In the genomic region with DNA sequence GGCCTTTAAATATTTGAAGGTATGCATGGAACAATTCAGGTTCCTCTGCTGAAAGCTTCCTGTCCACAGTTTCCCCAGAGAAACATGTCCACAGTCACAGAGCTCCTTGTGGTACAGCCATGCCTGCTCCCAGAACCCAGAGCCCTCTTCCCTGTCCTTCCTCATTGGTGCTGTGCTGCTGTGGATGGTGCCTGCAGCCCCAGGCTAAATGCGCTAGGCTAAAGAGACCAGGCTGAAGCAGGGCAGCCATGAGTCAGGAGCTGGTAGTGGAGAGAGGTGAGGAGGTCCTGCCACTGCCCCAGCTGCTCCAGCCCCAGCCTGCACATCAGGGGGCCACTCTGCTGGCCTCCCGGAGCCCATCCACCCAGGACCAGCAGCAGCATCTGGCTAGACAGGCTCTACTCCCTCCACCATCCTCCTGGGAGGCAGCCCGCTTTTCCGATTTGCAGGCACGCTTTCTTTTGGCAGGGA, we compare ENCODE assay signal across 21 cellular contexts.
DNase-seq lines count a peak whose midpoint lies in the region; ATAC-seq and TF ChIP-seq lines count a peak whose summit lies in the region.
"Had no signal": no experiment of that assay in that cellular context is flagged by ENCODE, and none has a peak within 500 bp of the region (broad histone marks: within the 10 kb centered on the region; RNA-seq: fewer than 3 reads in every experiment).

No MANE protein-coding gene starts in this region.

- CTCF ChIA-PET in HEK293 (lab: Yijun Ruan, JAX) = no interaction called here

- no peak overlapping the region for H3K4me3 ChIP-seq in HEK293 (ENCODE audit: low read depth, low read length)
- H3K4me3 ChIP-seq: right atrium auricular region had no signal

- TF ChIP-seq CTCF in HEK293 (tag by site-specific recombination; IDR thresholded peaks at IDR 0.05) = no peak

- H3K36me3 Mint-ChIP-seq in activated naive CD4-positive, alpha-beta T cell treated with anti-CD3 and anti-CD28 coated beads, Interleukin-2, amount 50 U/mL, for 72 hours = no peaks in the 10 kb centered on the region
- H3K36me3 Mint-ChIP-seq: activated naive CD8-positive, alpha-beta T cell; natural killer cell had no signal

- peak overlapping the region in 1 of 2 donors; percentile 15 for H3K27ac Mint-ChIP-seq in activated naive CD4-positive, alpha-beta T cell treated with anti-CD3 and anti-CD28 coated beads, Interleukin-2, amount 50 U/mL, for 72 hours
- H3K27ac Mint-ChIP-seq: activated naive CD8-positive, alpha-beta T cell; natural killer cell had no signal

- ATAC-seq in activated naive CD4-positive, alpha-beta T cell treated with anti-CD3 and anti-CD28 coated beads, Interleukin-2, amount 50 U/mL, for 72 hours = no peak
- ATAC-seq: natural killer cell, Right ventricle myocardium inferior had no signal

- no peaks in the 10 kb centered on the region for H3K36me3 ChIP-seq in HEK293 (ENCODE audit: control insufficient read depth in 2 of 2, insufficient read depth in 1 of 2, low read length in 2 of 2)
- H3K36me3 ChIP-seq: right atrium auricular region had no signal

- no peak overlapping the region for H3K27ac ChIP-seq in HEK293 (ENCODE audit: extremely low read depth, low read depth, low read length)
- H3K27ac ChIP-seq: C4-2B, epithelial cell of prostate, right atrium auricular region had no signal

- H3K9me3 ChIP-seq in HEK293 (ENCODE audit: control insufficient read depth, insufficient read depth, low read depth, low read length) = no peaks in the 10 kb centered on the region
- H3K9me3 ChIP-seq: right atrium auricular region had no signal

- DNase-seq in DMS 273 (lab: John Stamatoyannopoulos, UW; ENCODE audit: unreplicated experiment) = peak; percentile 95
- DNase-seq in RPMI7951 (ENCODE audit: low read depth) = peak; percentile 26
- peak; percentile 75 for DNase-seq in mesenteric fat pad (ENCODE audit: low spot score)
- DNase-seq in NCI-H187 (lab: John Stamatoyannopoulos, UW) = no peak
- no peak for DNase-seq in activated naive CD4-positive, alpha-beta T cell treated with anti-CD3 and anti-CD28 coated beads, Interleukin-2, amount 50 U/mL, for 72 hours (ENCODE audit: low spot score in 2 of 2)
- DNase-seq in NCI-H1930 (lab: John Stamatoyannopoulos, UW) = no peak
- no peak for DNase-seq in T1000 (lab: John Stamatoyannopoulos, UW)
- DNase-seq: ACHN; activated CD8-positive, alpha-beta memory T cell treated with anti-CD3 and anti-CD28 coated beads for 24 hours; activated T-cell treated with anti-CD3 and anti-CD28 coated beads, Interleukin-2, amount 50 U/mL, for 48 hours; cerebellar nuclear complex; midbrain; natural killer cell; NCI-H510A treated with DMSO at 0.1 percent for 48 hours; stimulated activated CD4-positive, alpha-beta T cell treated with anti-CD3 and anti-CD28 coated beads, Interleukin-15, amount 100 ng/mL, for 24 hours had no signal

- no peaks in the 10 kb centered on the region for H3K4me1 ChIP-seq in HEK293 (ENCODE audit: control insufficient read depth, insufficient read depth, low read length)
- H3K4me1 ChIP-seq: right atrium auricular region had no signal

- H3K9me3 Mint-ChIP-seq in activated naive CD4-positive, alpha-beta T cell treated with anti-CD3 and anti-CD28 coated beads, Interleukin-2, amount 50 U/mL, for 72 hours = no peaks in the 10 kb centered on the region
- H3K9me3 Mint-ChIP-seq: natural killer cell had no signal

- POLR2A ChIA-PET in HEK293 (lab: Yijun Ruan, JAX) = no interaction called here

TF ChIP-seq in HEK293, 187 proteins besides CTCF, POLR2A, EP300 and RAD21:
- TF ChIP-seq ZBTB7A (tag by site-specific recombination; IDR thresholded peaks at IDR 0.05; ENCODE audit: low read depth) = no peak
- peak; percentile 15; the same call in 1 of the 2 replicates for TF ChIP-seq ZIC2 (tag by site-specific recombination; IDR thresholded peaks at IDR 0.05)
- TF ChIP-seq ZNF121 (tag by site-specific recombination; IDR thresholded peaks at IDR 0.05) = no peak
- TF ChIP-seq GLIS1 (tag by site-specific recombination; IDR thresholded peaks at IDR 0.05) = peak; percentile 76
- no peak for TF ChIP-seq ZNF23 (tag by site-specific recombination; IDR thresholded peaks at IDR 0.05; ENCODE audit: borderline replicate concordance)

Comparison
In these comparisons a context has a peak if more than half of its experiments do, and no peak if none do; other contexts are left out.
1. DNase-seq: peak in DMS 273 (single experiment), RPMI7951 (single experiment) and mesenteric fat pad (single experiment); none in NCI-H187 (0 of 2), activated naive CD4-positive, alpha-beta T cell treated with anti-CD3 and anti-CD28 coated beads, Interleukin-2, amount 50 U/mL, for 72 hours (0 of 2), NCI-H1930 (0 of 2) and T1000 (single experiment).